In genomic region chr2:54724560-54725342, GRCh38 we compare ENCODE assay signal across 8 cellular contexts. TPM values are rescaled to one million over a fixed set of nuclear protein-coding genes. Genes with fewer than 3 reads are reported as not detected.
DNase-seq lines count a peak whose midpoint lies in the region; ATAC-seq and TF ChIP-seq lines count a peak whose summit lies in the region.

No MANE protein-coding gene starts in this region.

- H3K4me3 ChIP-seq in MM.1S (ENCODE audit: low read length) (peak overlapping the region; percentile 71), trophoblast cell (ENCODE audit: low read depth, low read length) (peak overlapping the region; percentile 56)

- H3K4me1 ChIP-seq in MM.1S (ENCODE audit: low read length) (peaks cover 26% of the 10 kb centered on the region), trophoblast cell (ENCODE audit: control insufficient read depth in 1 of 2, insufficient read depth in 2 of 2, low read length in 2 of 2) (peaks cover 0 to 8% of the 10 kb centered on the region in 2 experiments)

- H3K27ac ChIP-seq in MM.1S (ENCODE audit: low read length) (no peak overlapping the region), trophoblast cell (ENCODE audit: low read depth, low read length) (no peak overlapping the region)

- H3K9me3 Mint-ChIP-seq in activated T-helper 1 cell treated with anti-CD3 and anti-CD28 coated beads, Interleukin-12 subunit alpha, Interleukin-12 subunit beta, Interleukin-2, Interleukin-4 antibody, amounts not matched to agents 30 ng/mL and 10 ng/mL and 1 ng/mL, durations not matched to agents 14 hours and 24 hours and 36 hours: no peaks in the 10 kb centered on the region

- no peak overlapping the region for H4K12ac ChIP-seq in trophoblast cell (ENCODE audit: low read depth, low read length)

- H3K4me2 ChIP-seq in MM.1S (ENCODE audit: low read depth, low read length) (peak overlapping the region; percentile 82), trophoblast cell (ENCODE audit: low read length) (peak overlapping the region; percentile 97)

- no peak for ATAC-seq in GM18502 (IDR thresholded peaks at IDR 0.05; ENCODE audit: poor library complexity, unreplicated experiment)
- no peak for ATAC-seq in GM21367 (IDR thresholded peaks at IDR 0.05; ENCODE audit: unreplicated experiment)

- no peak overlapping the region for H4K91ac ChIP-seq in trophoblast cell (ENCODE audit: low read depth, low read length)

- H2AFZ ChIP-seq in MM.1S (ENCODE audit: low read length): peak overlapping the region; percentile 74
- H2AFZ ChIP-seq in trophoblast cell (ENCODE audit: insufficient read depth, low read length, poor library complexity): peak overlapping the region; percentile 66

- peaks cover 71% of the 10 kb centered on the region for H3K27me3 Mint-ChIP-seq in activated T-helper 1 cell treated with anti-CD3 and anti-CD28 coated beads, Interleukin-12 subunit alpha, Interleukin-12 subunit beta, Interleukin-2, Interleukin-4 antibody, amounts not matched to agents 30 ng/mL and 10 ng/mL and 1 ng/mL, durations not matched to agents 14 hours and 24 hours and 36 hours (ENCODE audit: insufficient read depth)

- no peak overlapping the region for H2AK5ac ChIP-seq in trophoblast cell (ENCODE audit: low read length)

- TF ChIP-seq CTCF in MM.1S (IDR thresholded peaks at IDR 0.05; ENCODE audit: low read length): no peak

- H3K79me1 ChIP-seq in trophoblast cell (ENCODE audit: low read length): peaks cover 2% of the 10 kb centered on the region

- H3K27me3 ChIP-seq in MM.1S (replicated peaks; ENCODE audit: insufficient read depth, low read length) (no peaks in the 10 kb centered on the region), trophoblast cell (ENCODE audit: insufficient read depth, low read length) (peaks cover 26% of the 10 kb centered on the region)

- H2BK12ac ChIP-seq in trophoblast cell (ENCODE audit: low read length): no peak overlapping the region

- no peaks in the 10 kb centered on the region for H3K9me2 ChIP-seq in MM.1S (replicated peaks; ENCODE audit: insufficient read depth, low read length)

- H3K9ac ChIP-seq in MM.1S (ENCODE audit: low read length): peak overlapping the region; percentile 56; the same call in 1 of the 2 replicates
- no peak overlapping the region for H3K9ac ChIP-seq in trophoblast cell (ENCODE audit: low read length)

- H3K9me3 ChIP-seq in MM.1S (replicated peaks; ENCODE audit: insufficient read depth, low read length): no peaks in the 10 kb centered on the region
- H3K9me3 ChIP-seq in trophoblast cell (ENCODE audit: insufficient read depth, low read depth, low read length): no peaks in the 10 kb centered on the region

- intact Hi-C loops in activated T-helper 1 cell treated with anti-CD3 and anti-CD28 coated beads, Interleukin-12 subunit alpha, Interleukin-12 subunit beta, Interleukin-2, Interleukin-4 antibody, amounts not matched to agents 30 ng/mL and 10 ng/mL and 1 ng/mL, durations not matched to agents 14 hours and 24 hours and 36 hours (cut with micrococcal nuclease): loop anchor here (2.0 to 10.0 kb wide), 8 partner anchors 44 to 937 kb away; partner anchors contain the start of genes ASB3, CCDC88A and ERLEC1
- intact Hi-C loops in head of caudate nucleus (cut with DNase I): loop anchor here (10.0 kb wide), 3 partner anchors 110 to 440 kb away; no protein-coding TSS in a partner anchor

- H4K20me1 ChIP-seq in MM.1S (ENCODE audit: insufficient read depth, low read length): no peaks in the 10 kb centered on the region

- H3K14ac ChIP-seq in trophoblast cell (ENCODE audit: low read length): peak overlapping the region; percentile 49

- H3K4me3 Mint-ChIP-seq in activated T-helper 1 cell treated with anti-CD3 and anti-CD28 coated beads, Interleukin-12 subunit alpha, Interleukin-12 subunit beta, Interleukin-2, Interleukin-4 antibody, amounts not matched to agents 30 ng/mL and 10 ng/mL and 1 ng/mL, durations not matched to agents 14 hours and 24 hours and 36 hours: peak overlapping the region; percentile 87

- no peak overlapping the region for H3K27ac Mint-ChIP-seq in activated T-helper 1 cell treated with anti-CD3 and anti-CD28 coated beads, Interleukin-12 subunit alpha, Interleukin-12 subunit beta, Interleukin-2, Interleukin-4 antibody, amounts not matched to agents 30 ng/mL and 10 ng/mL and 1 ng/mL, durations not matched to agents 14 hours and 24 hours and 36 hours

- no peak overlapping the region for H3K23ac ChIP-seq in trophoblast cell (ENCODE audit: low read length)

- H3K4me1 Mint-ChIP-seq in activated T-helper 1 cell treated with anti-CD3 and anti-CD28 coated beads, Interleukin-12 subunit alpha, Interleukin-12 subunit beta, Interleukin-2, Interleukin-4 antibody, amounts not matched to agents 30 ng/mL and 10 ng/mL and 1 ng/mL, durations not matched to agents 14 hours and 24 hours and 36 hours (ENCODE audit: low read depth): peaks cover 14% of the 10 kb centered on the region

- no peaks in the 10 kb centered on the region for H3K36me3 Mint-ChIP-seq in activated T-helper 1 cell treated with anti-CD3 and anti-CD28 coated beads, Interleukin-12 subunit alpha, Interleukin-12 subunit beta, Interleukin-2, Interleukin-4 antibody, amounts not matched to agents 30 ng/mL and 10 ng/mL and 1 ng/mL, durations not matched to agents 14 hours and 24 hours and 36 hours (ENCODE audit: low read depth)

- H2BK120ac ChIP-seq in trophoblast cell (ENCODE audit: insufficient read depth, low read length, poor library complexity): no peak overlapping the region

- 0 out of 2 replicates have a peak, but pooled peaks cover 4% of the 10 kb centered on the region for H3F3A ChIP-seq in MM.1S (ENCODE audit: insufficient read depth, low read length)

- WGBS in trophoblast cell (ENCODE audit: extremely low coverage, insufficient coverage, insufficient read length): no CpG with 5 or more reads among the region's 87 CpGs

- no peak overlapping the region for H3K18ac ChIP-seq in trophoblast cell (ENCODE audit: low read length)

- DNase-seq in DMS 273 (lab: John Stamatoyannopoulos, UW; ENCODE audit: unreplicated experiment) (peak; percentile 78), DMS 273 treated with DMSO at 0.1 percent for 48 hours (lab: John Stamatoyannopoulos, UW) (no peak), MM.1S (peak; percentile 21), head of caudate nucleus (peak in 39 of 42 donors; percentile 11 to 71 (median 47)), trophoblast cell (peak; percentile 17 to 45)
- no peak for DNase-seq in activated T-helper 1 cell treated with anti-CD3 and anti-CD28 coated beads, Interleukin-12 subunit alpha, Interleukin-12 subunit beta, Interleukin-2, Interleukin-4 antibody, amounts not matched to agents 30 ng/mL and 10 ng/mL and 1 ng/mL, durations not matched to agents 14 hours and 24 hours and 36 hours (ENCODE audit: low spot score)

- H4K8ac ChIP-seq in trophoblast cell (ENCODE audit: low read depth, low read length): no peak overlapping the region

- no peaks in the 10 kb centered on the region for H3K79me2 ChIP-seq in MM.1S (ENCODE audit: low read length)
- no peaks in the 10 kb centered on the region for H3K79me2 ChIP-seq in trophoblast cell (ENCODE audit: control insufficient read depth, insufficient read depth, low read length, poor library complexity)

- H3K36me3 ChIP-seq in MM.1S (replicated peaks; ENCODE audit: insufficient read depth, low read length) (no peaks in the 10 kb centered on the region), trophoblast cell (ENCODE audit: control insufficient read depth in 1 of 2, insufficient read depth in 2 of 2, low read length in 2 of 2) (no peaks in the 10 kb centered on the region)

- no peak overlapping the region for H3K4ac ChIP-seq in trophoblast cell (ENCODE audit: low read depth, low read length)

- H2BK5ac ChIP-seq in trophoblast cell (ENCODE audit: low read depth, low read length, poor library complexity): no peak overlapping the region

RNA-seq across cellular contexts. Expression of gene EML6, which starts 1.3 kb away (rescaled TPM):
- total RNA-seq in activated T-helper 1 cell treated with anti-CD3 and anti-CD28 coated beads, Interleukin-12 subunit alpha, Interleukin-12 subunit beta, Interleukin-2, Interleukin-4 antibody, amounts not matched to agents 30 ng/mL and 10 ng/mL and 1 ng/mL, durations not matched to agents 14 hours and 24 hours and 36 hours: 0.37 and 0.44 TPM in 2 replicates
- 0.32 and 0.45 TPM in 2 replicates for polyA plus RNA-seq in trophoblast cell (2013)

Comparison
In these comparisons a context has a peak if more than half of its experiments do, and no peak if none do; other contexts are left out.
1. DNase-seq: peak in DMS 273 (single experiment), MM.1S (single experiment), head of caudate nucleus (39 of 42) and trophoblast cell (2 of 2); none in DMS 273 treated with DMSO at 0.1 percent for 48 hours (single experiment) and activated T-helper 1 cell treated with anti-CD3 and anti-CD28 coated beads, Interleukin-12 subunit alpha, Interleukin-12 subunit beta, Interleukin-2, Interleukin-4 antibody, amounts not matched to agents 30 ng/mL and 10 ng/mL and 1 ng/mL, durations not matched to agents 14 hours and 24 hours and 36 hours (single experiment).